8 cellular contexts compared by ENCODE assay signal in genomic region chr9:20356392-20357206, GRCh38.
DNase-seq lines count a peak whose midpoint lies in the region; ATAC-seq, FAIRE-seq and TF ChIP-seq lines count a peak whose summit lies in the region.

No MANE protein-coding gene starts in this region.

- H3K9ac ChIP-seq in colonic mucosa (ENCODE audit: low read depth in 2 of 2, low read length in 2 of 2), result peak overlapping the region in 1 of 2 donors; percentile 44

- no peak overlapping the region for H3K27ac ChIP-seq in WERI-Rb-1
- H3K27ac ChIP-seq in colonic mucosa, result peak overlapping the region; percentile 26

- ATAC-seq in GM21786 (IDR thresholded peaks at IDR 0.05; ENCODE audit: unreplicated experiment), result peak; percentile 52

- intact Hi-C loops in colonic mucosa (cut with DNase I), result loop anchor here (5.0 to 10.0 kb wide), 3 partner anchors 266 to 586 kb away; partner anchors contain the start of gene MLLT3

- H3K27me3 ChIP-seq in WERI-Rb-1 (ENCODE audit: insufficient read depth, low read depth, severe bottlenecking) (no peaks in the 10 kb centered on the region), colonic mucosa (no peaks in the 10 kb centered on the region)

- H3K4me3 ChIP-seq in WERI-Rb-1 (ENCODE audit: low read depth, low read length), result peak overlapping the region; percentile 58
- no peak overlapping the region for H3K4me3 ChIP-seq in colonic mucosa

- no peaks in the 10 kb centered on the region for H3K4me1 ChIP-seq in colonic mucosa

- TF ChIP-seq CTCF in D721Med (IDR thresholded peaks at IDR 0.05; ENCODE audit: insufficient read depth, missing control alignments) (peak; percentile 93), WERI-Rb-1 (IDR thresholded peaks at IDR 0.05; ENCODE audit: low read depth, low read length) (peak; percentile 72), colonic mucosa (IDR thresholded peaks at IDR 0.05) (peak; percentile 54)

- H3K9me3 ChIP-seq in WERI-Rb-1 (ENCODE audit: severe bottlenecking), result no peaks in the 10 kb centered on the region
- no peaks in the 10 kb centered on the region for H3K9me3 ChIP-seq in colonic mucosa

- DNase-seq in D721Med (ENCODE audit: insufficient read length, low spot score), result no peak
- DNase-seq in NCI-H1436 treated with DMSO at 0.1 percent for 48 hours (lab: John Stamatoyannopoulos, UW), result peak; percentile 38
- peak; percentile 73 for DNase-seq in WERI-Rb-1
- DNase-seq in colonic mucosa, result peak; percentile 77
- peak; percentile 81 for DNase-seq in kidney tubule cell (ENCODE audit: low spot score)
- DNase-seq in stimulated activated CD4-positive, alpha-beta T cell treated with anti-CD3 and anti-CD28 coated beads, Interleukin-1b, Interleukin-23, amount 100 ng/mL, for 48 hours, result peak; percentile 45
- DNase-seq in mesenteric fat pad (ENCODE audit: low spot score), result no peak

- H3K36me3 ChIP-seq in WERI-Rb-1, result no peaks in the 10 kb centered on the region
- no peaks in the 10 kb centered on the region for H3K36me3 ChIP-seq in colonic mucosa

- FAIRE-seq in D721Med (lab: Jason Lieb, UNC), result no peak

Comparison
In these comparisons a context has a peak if more than half of its experiments do, and no peak if none do; other contexts are left out.
1. DNase-seq: peak in NCI-H1436 treated with DMSO at 0.1 percent for 48 hours (single experiment), WERI-Rb-1 (single experiment), colonic mucosa (single experiment), kidney tubule cell (single experiment) and stimulated activated CD4-positive, alpha-beta T cell treated with anti-CD3 and anti-CD28 coated beads, Interleukin-1b, Interleukin-23, amount 100 ng/mL, for 48 hours (single experiment); none in D721Med (single experiment) and mesenteric fat pad (single experiment).
2. Peak in every context shown above with its lines, with median percentiles within 50 percentile points of each other: CTCF ChIP-seq.